Comparison of ENCODE assay signal across 1 cellular context in the genomic region with DNA sequence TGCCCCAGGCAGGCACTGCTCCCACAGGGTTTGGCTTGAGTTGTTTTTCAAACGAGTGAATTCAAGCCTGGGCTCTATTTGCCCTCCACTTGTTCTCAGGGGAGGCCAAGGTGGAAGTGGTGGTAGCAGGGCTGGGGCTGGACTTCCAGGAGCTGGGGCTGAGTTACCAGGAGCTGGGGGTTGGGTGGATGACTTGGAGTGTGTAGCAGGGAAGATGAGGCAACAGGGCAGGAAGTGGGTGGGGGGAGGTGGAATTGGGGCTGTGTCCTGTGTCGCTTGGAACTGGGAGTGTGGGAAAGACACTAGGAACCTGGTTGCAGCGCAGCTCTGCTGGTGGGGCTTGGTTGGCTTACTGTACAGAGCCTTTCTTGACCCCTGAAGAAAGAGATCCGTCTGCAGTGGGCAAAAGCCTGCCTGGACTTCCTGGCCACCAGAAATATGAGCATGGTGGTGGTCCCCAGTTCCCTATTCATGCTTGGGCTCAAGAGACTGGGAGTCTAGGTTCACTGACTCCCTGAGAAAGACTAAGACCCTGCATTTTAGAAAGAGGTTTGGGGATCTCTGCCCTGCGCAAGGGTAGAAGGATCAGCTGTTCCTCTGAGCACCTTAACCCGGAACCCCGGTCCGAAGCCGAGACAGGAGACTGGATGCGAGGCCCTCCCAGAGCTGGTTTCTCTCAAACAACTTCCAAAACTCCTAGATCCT.
TF ChIP-seq lines count a peak whose summit lies in the region.

No MANE protein-coding gene starts in this region.

TF ChIP-seq in HepG2, 621 proteins besides CTCF, POLR2A, EP300 and RAD21 (continues in another document):
- TF ChIP-seq ZNF512B (CRISPR knock-in tag; IDR thresholded peaks at IDR 0.05; ENCODE audit: borderline replicate concordance) = no peak
- TF ChIP-seq THYN1 (CRISPR knock-in tag; IDR thresholded peaks at IDR 0.05; ENCODE audit: borderline replicate concordance, low read depth) = no peak
- TF ChIP-seq ZNF883 (CRISPR knock-in tag; IDR thresholded peaks at IDR 0.05; ENCODE audit: not compliant biosample characterization) = peak; percentile 47
- TF ChIP-seq KDM3A (CRISPR knock-in tag; IDR thresholded peaks at IDR 0.05; ENCODE audit: low read depth) = no peak
- TF ChIP-seq LCORL (IDR thresholded peaks at IDR 0.05) = no peak
- TF ChIP-seq LCORL (CRISPR knock-in tag; IDR thresholded peaks at IDR 0.05) = peak; percentile 12; the same call in 1 of the 2 replicates
- TF ChIP-seq, protein P1, sequence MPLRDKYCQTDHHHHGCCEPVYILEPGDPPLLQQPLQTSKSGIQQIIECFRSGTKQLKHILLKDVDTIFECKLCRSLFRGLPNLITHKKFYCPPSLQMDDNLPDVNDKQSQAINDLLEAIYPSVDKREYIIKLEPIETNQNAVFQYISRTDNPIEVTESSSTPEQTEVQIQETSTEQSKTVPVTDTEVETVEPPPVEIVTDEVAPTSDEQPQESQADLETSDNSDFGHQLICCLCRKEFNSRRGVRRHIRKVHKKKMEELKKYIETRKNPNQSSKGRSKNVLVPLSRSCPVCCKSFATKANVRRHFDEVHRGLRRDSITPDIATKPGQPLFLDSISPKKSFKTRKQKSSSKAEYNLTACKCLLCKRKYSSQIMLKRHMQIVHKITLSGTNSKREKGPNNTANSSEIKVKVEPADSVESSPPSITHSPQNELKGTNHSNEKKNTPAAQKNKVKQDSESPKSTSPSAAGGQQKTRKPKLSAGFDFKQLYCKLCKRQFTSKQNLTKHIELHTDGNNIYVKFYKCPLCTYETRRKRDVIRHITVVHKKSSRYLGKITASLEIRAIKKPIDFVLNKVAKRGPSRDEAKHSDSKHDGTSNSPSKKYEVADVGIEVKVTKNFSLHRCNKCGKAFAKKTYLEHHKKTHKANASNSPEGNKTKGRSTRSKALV (CRISPR knock-in tag; IDR thresholded peaks at IDR 0.05) = no peak
- TF ChIP-seq ADNP (CRISPR knock-in tag; IDR thresholded peaks at IDR 0.05) = no peak
- TF ChIP-seq HDAC1 (CRISPR knock-in tag; IDR thresholded peaks at IDR 0.05) = no peak
- TF ChIP-seq, protein P2, sequence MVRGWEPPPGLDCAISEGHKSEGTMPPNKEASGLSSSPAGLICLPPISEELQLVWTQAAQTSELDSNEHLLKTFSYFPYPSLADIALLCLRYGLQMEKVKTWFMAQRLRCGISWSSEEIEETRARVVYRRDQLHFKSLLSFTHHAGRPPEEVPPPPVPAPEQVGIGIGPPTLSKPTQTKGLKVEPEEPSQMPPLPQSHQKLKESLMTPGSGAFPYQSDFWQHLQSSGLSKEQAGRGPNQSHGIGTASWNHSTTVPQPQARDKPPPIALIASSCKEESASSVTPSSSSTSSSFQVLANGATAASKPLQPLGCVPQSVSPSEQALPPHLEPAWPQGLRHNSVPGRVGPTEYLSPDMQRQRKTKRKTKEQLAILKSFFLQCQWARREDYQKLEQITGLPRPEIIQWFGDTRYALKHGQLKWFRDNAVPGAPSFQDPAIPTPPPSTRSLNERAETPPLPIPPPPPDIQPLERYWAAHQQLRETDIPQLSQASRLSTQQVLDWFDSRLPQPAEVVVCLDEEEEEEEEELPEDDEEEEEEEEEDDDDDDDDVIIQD (CRISPR knock-in tag; IDR thresholded peaks at IDR 0.05; ENCODE audit: low read depth) = no peak
- no peak for TF ChIP-seq CREB3 (CRISPR knock-in tag; IDR thresholded peaks at IDR 0.05)
- TF ChIP-seq ARNT2 (CRISPR knock-in tag; IDR thresholded peaks at IDR 0.05; ENCODE audit: low read depth) = no peak
- no peak for TF ChIP-seq SRSF4 (IDR thresholded peaks at IDR 0.05; ENCODE audit: low read depth, low read length, poor library complexity, severe bottlenecking)
- TF ChIP-seq PRDM4 (CRISPR knock-in tag; IDR thresholded peaks at IDR 0.05; ENCODE audit: borderline replicate concordance) = no peak
- TF ChIP-seq, protein P3, sequence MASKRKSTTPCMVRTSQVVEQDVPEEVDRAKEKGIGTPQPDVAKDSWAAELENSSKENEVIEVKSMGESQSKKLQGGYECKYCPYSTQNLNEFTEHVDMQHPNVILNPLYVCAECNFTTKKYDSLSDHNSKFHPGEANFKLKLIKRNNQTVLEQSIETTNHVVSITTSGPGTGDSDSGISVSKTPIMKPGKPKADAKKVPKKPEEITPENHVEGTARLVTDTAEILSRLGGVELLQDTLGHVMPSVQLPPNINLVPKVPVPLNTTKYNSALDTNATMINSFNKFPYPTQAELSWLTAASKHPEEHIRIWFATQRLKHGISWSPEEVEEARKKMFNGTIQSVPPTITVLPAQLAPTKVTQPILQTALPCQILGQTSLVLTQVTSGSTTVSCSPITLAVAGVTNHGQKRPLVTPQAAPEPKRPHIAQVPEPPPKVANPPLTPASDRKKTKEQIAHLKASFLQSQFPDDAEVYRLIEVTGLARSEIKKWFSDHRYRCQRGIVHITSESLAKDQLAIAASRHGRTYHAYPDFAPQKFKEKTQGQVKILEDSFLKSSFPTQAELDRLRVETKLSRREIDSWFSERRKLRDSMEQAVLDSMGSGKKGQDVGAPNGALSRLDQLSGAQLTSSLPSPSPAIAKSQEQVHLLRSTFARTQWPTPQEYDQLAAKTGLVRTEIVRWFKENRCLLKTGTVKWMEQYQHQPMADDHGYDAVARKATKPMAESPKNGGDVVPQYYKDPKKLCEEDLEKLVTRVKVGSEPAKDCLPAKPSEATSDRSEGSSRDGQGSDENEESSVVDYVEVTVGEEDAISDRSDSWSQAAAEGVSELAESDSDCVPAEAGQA (IDR thresholded peaks at IDR 0.05; ENCODE audit: low read depth) = no peak
- TF ChIP-seq, protein P3 (CRISPR knock-in tag; IDR thresholded peaks at IDR 0.05; ENCODE audit: borderline replicate concordance) = no peak
- TF ChIP-seq ZFP36 (IDR thresholded peaks at IDR 0.05; ENCODE audit: borderline replicate concordance, low read depth, low read length, partially characterized antibody) = no peak
- TF ChIP-seq AKAP8 (CRISPR knock-in tag; IDR thresholded peaks at IDR 0.05) = no peak
- TF ChIP-seq DBP (CRISPR knock-in tag; IDR thresholded peaks at IDR 0.05; ENCODE audit: not compliant biosample characterization) = no peak
- TF ChIP-seq ZNF354B (CRISPR knock-in tag; IDR thresholded peaks at IDR 0.05) = no peak
- TF ChIP-seq CBX5 (CRISPR knock-in tag; IDR thresholded peaks at IDR 0.05; ENCODE audit: borderline replicate concordance) = no peak
- no peak for TF ChIP-seq SSRP1 (CRISPR knock-in tag; IDR thresholded peaks at IDR 0.05)
- no peak for TF ChIP-seq E2F2 (CRISPR knock-in tag; IDR thresholded peaks at IDR 0.05; ENCODE audit: borderline replicate concordance)
- TF ChIP-seq ZNF383 (CRISPR knock-in tag; IDR thresholded peaks at IDR 0.05; ENCODE audit: borderline replicate concordance) = no peak
- TF ChIP-seq, protein P4, sequence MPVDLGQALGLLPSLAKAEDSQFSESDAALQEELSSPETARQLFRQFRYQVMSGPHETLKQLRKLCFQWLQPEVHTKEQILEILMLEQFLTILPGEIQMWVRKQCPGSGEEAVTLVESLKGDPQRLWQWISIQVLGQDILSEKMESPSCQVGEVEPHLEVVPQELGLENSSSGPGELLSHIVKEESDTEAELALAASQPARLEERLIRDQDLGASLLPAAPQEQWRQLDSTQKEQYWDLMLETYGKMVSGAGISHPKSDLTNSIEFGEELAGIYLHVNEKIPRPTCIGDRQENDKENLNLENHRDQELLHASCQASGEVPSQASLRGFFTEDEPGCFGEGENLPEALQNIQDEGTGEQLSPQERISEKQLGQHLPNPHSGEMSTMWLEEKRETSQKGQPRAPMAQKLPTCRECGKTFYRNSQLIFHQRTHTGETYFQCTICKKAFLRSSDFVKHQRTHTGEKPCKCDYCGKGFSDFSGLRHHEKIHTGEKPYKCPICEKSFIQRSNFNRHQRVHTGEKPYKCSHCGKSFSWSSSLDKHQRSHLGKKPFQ (CRISPR knock-in tag; IDR thresholded peaks at IDR 0.05; ENCODE audit: insufficient replicate concordance) = no peak
- TF ChIP-seq MYC (CRISPR knock-in tag; IDR thresholded peaks at IDR 0.05; ENCODE audit: borderline replicate concordance) = no peak
- peak; percentile 29; the same call in 1 of the 2 replicates for TF ChIP-seq CEBPG (CRISPR knock-in tag; IDR thresholded peaks at IDR 0.05)
- TF ChIP-seq NFATC3 (CRISPR knock-in tag; IDR thresholded peaks at IDR 0.05) = no peak
